In the genomic region with DNA sequence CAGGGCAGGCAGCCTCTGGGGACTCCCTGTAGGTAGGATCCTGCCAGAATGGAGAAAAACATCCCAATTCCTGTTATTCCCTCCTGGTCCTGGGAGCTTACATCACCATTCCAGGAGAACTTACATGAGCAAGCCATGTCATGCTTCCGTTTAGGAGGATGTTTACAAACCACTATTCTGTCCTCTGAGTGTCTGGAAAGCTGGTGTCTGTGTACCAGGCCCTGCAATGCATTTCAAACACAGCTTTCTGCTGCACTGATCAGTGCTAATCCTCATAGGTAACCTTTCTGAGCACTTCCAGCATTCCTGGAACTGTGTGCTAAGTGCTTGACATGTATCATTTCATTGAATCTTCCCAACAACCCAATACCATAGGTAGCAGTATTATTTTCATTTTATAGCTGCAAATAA, we compare ENCODE assay signal across 1 cellular context.
TF ChIP-seq lines count a peak whose summit lies in the region.

No MANE protein-coding gene starts in this region.

TF ChIP-seq in WTC11, 78 proteins besides CTCF, POLR2A, EP300 and RAD21 (continued from another document):
- TF ChIP-seq, protein P1, sequence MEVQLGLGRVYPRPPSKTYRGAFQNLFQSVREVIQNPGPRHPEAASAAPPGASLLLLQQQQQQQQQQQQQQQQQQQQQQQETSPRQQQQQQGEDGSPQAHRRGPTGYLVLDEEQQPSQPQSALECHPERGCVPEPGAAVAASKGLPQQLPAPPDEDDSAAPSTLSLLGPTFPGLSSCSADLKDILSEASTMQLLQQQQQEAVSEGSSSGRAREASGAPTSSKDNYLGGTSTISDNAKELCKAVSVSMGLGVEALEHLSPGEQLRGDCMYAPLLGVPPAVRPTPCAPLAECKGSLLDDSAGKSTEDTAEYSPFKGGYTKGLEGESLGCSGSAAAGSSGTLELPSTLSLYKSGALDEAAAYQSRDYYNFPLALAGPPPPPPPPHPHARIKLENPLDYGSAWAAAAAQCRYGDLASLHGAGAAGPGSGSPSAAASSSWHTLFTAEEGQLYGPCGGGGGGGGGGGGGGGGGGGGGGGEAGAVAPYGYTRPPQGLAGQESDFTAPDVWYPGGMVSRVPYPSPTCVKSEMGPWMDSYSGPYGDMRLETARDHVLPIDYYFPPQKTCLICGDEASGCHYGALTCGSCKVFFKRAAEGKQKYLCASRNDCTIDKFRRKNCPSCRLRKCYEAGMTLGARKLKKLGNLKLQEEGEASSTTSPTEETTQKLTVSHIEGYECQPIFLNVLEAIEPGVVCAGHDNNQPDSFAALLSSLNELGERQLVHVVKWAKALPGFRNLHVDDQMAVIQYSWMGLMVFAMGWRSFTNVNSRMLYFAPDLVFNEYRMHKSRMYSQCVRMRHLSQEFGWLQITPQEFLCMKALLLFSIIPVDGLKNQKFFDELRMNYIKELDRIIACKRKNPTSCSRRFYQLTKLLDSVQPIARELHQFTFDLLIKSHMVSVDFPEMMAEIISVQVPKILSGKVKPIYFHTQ (CRISPR knock-in tag; IDR thresholded peaks at IDR 0.05): no peak
- TF ChIP-seq FOXP1 (CRISPR knock-in tag; IDR thresholded peaks at IDR 0.05; ENCODE audit: borderline replicate concordance) (no peak), EMX1 (CRISPR knock-in tag; IDR thresholded peaks at IDR 0.05) (no peak), ATF1 (CRISPR knock-in tag; IDR thresholded peaks at IDR 0.05) (no peak), ZNF138 (CRISPR knock-in tag; conservative IDR thresholded peaks at IDR 0.05) (no peak), SOX15 (CRISPR knock-in tag; IDR thresholded peaks at IDR 0.05) (no peak)
- TF ChIP-seq, protein P2, sequence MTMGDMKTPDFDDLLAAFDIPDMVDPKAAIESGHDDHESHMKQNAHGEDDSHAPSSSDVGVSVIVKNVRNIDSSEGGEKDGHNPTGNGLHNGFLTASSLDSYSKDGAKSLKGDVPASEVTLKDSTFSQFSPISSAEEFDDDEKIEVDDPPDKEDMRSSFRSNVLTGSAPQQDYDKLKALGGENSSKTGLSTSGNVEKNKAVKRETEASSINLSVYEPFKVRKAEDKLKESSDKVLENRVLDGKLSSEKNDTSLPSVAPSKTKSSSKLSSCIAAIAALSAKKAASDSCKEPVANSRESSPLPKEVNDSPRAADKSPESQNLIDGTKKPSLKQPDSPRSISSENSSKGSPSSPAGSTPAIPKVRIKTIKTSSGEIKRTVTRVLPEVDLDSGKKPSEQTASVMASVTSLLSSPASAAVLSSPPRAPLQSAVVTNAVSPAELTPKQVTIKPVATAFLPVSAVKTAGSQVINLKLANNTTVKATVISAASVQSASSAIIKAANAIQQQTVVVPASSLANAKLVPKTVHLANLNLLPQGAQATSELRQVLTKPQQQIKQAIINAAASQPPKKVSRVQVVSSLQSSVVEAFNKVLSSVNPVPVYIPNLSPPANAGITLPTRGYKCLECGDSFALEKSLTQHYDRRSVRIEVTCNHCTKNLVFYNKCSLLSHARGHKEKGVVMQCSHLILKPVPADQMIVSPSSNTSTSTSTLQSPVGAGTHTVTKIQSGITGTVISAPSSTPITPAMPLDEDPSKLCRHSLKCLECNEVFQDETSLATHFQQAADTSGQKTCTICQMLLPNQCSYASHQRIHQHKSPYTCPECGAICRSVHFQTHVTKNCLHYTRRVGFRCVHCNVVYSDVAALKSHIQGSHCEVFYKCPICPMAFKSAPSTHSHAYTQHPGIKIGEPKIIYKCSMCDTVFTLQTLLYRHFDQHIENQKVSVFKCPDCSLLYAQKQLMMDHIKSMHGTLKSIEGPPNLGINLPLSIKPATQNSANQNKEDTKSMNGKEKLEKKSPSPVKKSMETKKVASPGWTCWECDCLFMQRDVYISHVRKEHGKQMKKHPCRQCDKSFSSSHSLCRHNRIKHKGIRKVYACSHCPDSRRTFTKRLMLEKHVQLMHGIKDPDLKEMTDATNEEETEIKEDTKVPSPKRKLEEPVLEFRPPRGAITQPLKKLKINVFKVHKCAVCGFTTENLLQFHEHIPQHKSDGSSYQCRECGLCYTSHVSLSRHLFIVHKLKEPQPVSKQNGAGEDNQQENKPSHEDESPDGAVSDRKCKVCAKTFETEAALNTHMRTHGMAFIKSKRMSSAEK (CRISPR knock-in tag; IDR thresholded peaks at IDR 0.05; ENCODE audit: borderline replicate concordance): no peak
- TF ChIP-seq, protein P3, sequence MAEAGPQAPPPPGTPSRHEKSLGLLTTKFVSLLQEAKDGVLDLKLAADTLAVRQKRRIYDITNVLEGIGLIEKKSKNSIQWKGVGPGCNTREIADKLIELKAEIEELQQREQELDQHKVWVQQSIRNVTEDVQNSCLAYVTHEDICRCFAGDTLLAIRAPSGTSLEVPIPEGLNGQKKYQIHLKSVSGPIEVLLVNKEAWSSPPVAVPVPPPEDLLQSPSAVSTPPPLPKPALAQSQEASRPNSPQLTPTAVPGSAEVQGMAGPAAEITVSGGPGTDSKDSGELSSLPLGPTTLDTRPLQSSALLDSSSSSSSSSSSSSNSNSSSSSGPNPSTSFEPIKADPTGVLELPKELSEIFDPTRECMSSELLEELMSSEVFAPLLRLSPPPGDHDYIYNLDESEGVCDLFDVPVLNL (CRISPR knock-in tag; IDR thresholded peaks at IDR 0.05; ENCODE audit: borderline replicate concordance, low read depth): no peak
- TF ChIP-seq, protein P4, sequence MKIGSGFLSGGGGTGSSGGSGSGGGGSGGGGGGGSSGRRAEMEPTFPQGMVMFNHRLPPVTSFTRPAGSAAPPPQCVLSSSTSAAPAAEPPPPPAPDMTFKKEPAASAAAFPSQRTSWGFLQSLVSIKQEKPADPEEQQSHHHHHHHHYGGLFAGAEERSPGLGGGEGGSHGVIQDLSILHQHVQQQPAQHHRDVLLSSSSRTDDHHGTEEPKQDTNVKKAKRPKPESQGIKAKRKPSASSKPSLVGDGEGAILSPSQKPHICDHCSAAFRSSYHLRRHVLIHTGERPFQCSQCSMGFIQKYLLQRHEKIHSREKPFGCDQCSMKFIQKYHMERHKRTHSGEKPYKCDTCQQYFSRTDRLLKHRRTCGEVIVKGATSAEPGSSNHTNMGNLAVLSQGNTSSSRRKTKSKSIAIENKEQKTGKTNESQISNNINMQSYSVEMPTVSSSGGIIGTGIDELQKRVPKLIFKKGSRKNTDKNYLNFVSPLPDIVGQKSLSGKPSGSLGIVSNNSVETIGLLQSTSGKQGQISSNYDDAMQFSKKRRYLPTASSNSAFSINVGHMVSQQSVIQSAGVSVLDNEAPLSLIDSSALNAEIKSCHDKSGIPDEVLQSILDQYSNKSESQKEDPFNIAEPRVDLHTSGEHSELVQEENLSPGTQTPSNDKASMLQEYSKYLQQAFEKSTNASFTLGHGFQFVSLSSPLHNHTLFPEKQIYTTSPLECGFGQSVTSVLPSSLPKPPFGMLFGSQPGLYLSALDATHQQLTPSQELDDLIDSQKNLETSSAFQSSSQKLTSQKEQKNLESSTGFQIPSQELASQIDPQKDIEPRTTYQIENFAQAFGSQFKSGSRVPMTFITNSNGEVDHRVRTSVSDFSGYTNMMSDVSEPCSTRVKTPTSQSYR (CRISPR knock-in tag; IDR thresholded peaks at IDR 0.05): no peak
